Comparison of ENCODE assay signal across 15 cellular contexts in genomic region chr2:33859791-33860461, GRCh38.
A peak's percentile ranks its signal among the peaks of the same experiment; 100 is the strongest.
DNase-seq lines count a peak whose midpoint lies in the region; ATAC-seq and TF ChIP-seq lines count a peak whose summit lies in the region.
"Had no signal": no experiment of that assay in that cellular context is flagged by ENCODE, and none has a peak within 500 bp of the region (broad histone marks: within the 10 kb centered on the region; RNA-seq: fewer than 3 reads in every experiment).

No MANE protein-coding gene starts in this region.

- H3K27ac Mint-ChIP-seq in naive thymus-derived CD8-positive, alpha-beta T cell, result peak overlapping the region in 3 of 10 donors; percentile 27 to 60 (median 39)
- H3K27ac Mint-ChIP-seq: dendritic cell treated with granulocyte-macrophage colony-stimulating factor and Interleukin-4, amounts not matched to agents 40 ng/mL and 50 ng/mL, for 4 days; T-helper 1 cell treated with Interleukin-12 subunit alpha and Interleukin-12 subunit beta and Interleukin-4 antibody, amounts not matched to agents 30 μg/mL and 1 μg/mL, for 36 hours had no signal

- H3K36me3 ChIP-seq in DND-41 (ENCODE audit: insufficient read depth, low read length) (no peaks in the 10 kb centered on the region), uterus (no peaks in the 10 kb centered on the region)
- H3K36me3 ChIP-seq: prostate gland had no signal

- peak overlapping the region; percentile 40; the same call in 1 of the 2 replicates for H3K4me2 ChIP-seq in DND-41 (ENCODE audit: insufficient read depth, low read length)

- peaks cover 0 to 7% (median 3%) of the 10 kb centered on the region in 5 donors for H3K27me3 Mint-ChIP-seq in naive thymus-derived CD8-positive, alpha-beta T cell
- H3K27me3 Mint-ChIP-seq: dendritic cell treated with granulocyte-macrophage colony-stimulating factor and Interleukin-4, amounts not matched to agents 40 ng/mL and 50 ng/mL, for 4 days had no signal

- H3K4me3 ChIP-seq in DND-41 (ENCODE audit: low read depth in 1 of 2, low read length in 2 of 2) (peak overlapping the region in 1 of 2 experiments; percentile 31; a peak in 1 of 4 replicates), astrocyte of the spinal cord (ENCODE audit: low read depth, low read length) (no peak overlapping the region), uterus (no peak overlapping the region)
- H3K4me3 ChIP-seq: body of pancreas, prostate gland had no signal

- peak; percentile 12 for DNase-seq in DND-41
- DNase-seq in astrocyte of the spinal cord (ENCODE audit: low read depth, low spot score), result peak; percentile 2
- peak in 2 of 10 donors; percentile 1 to 12 for DNase-seq in naive thymus-derived CD8-positive, alpha-beta T cell
- DNase-seq in uterus, result no peak
- no peak for DNase-seq in kidney glomerular epithelial cell (lab: John Stamatoyannopoulos, UW)
- DNase-seq in epidermal melanocyte (ENCODE audit: insufficient read length, low spot score), result no peak
- DNase-seq: activated T-cell treated with anti-CD3 and anti-CD28 coated beads, Interleukin-2, amount 50 U/mL, for 4 hours; body of pancreas; DMS79; NCI-H2081 had no signal

- peaks cover 0 to 9% (median 0%) of the 10 kb centered on the region in 3 donors for H3K36me3 Mint-ChIP-seq in naive thymus-derived CD8-positive, alpha-beta T cell

- H3K4me1 Mint-ChIP-seq in naive thymus-derived CD8-positive, alpha-beta T cell, result peaks cover 0 to 21% (median 13%) of the 10 kb centered on the region in 4 donors

- POLR2A ChIA-PET in naive thymus-derived CD8-positive, alpha-beta T cell (lab: Charles Lee), result no interaction called here

- H3K27ac ChIP-seq in DND-41 (ENCODE audit: low read length), result peak overlapping the region; percentile 39; the same call in 1 of the 2 replicates
- H3K27ac ChIP-seq in uterus, result no peak overlapping the region
- H3K27ac ChIP-seq: body of pancreas, prostate gland had no signal

- no peak for TF ChIP-seq POLR2A in uterus (IDR thresholded peaks at IDR 0.05)

- H3K27me3 ChIP-seq in DND-41 (ENCODE audit: insufficient read depth, low read length, poor library complexity), result no peaks in the 10 kb centered on the region
- no peaks in the 10 kb centered on the region for H3K27me3 ChIP-seq in uterus
- H3K27me3 ChIP-seq: body of pancreas had no signal

- TF ChIP-seq CTCF in DND-41 (IDR thresholded peaks at IDR 0.05; ENCODE audit: borderline replicate concordance, extremely low read depth, low read length, poor library complexity, severe bottlenecking) (no peak), astrocyte of the spinal cord (IDR thresholded peaks at IDR 0.05; ENCODE audit: low read depth, low read length) (no peak), uterus (IDR thresholded peaks at IDR 0.05) (no peak)

- peaks cover 0 to 10% (median 0%) of the 10 kb centered on the region in 9 donors for H3K9me3 Mint-ChIP-seq in naive thymus-derived CD8-positive, alpha-beta T cell

- H3K4me3 Mint-ChIP-seq in naive thymus-derived CD8-positive, alpha-beta T cell, result peak overlapping the region; percentile 9 to 58 (median 43)
- H3K4me3 Mint-ChIP-seq: activated T-cell treated with anti-CD3 and anti-CD28 coated beads, Interleukin-2, amount 50 U/mL, for 4 hours; dendritic cell treated with granulocyte-macrophage colony-stimulating factor and Interleukin-4, amounts not matched to agents 40 ng/mL and 50 ng/mL, for 4 days; T-helper 1 cell treated with Interleukin-12 subunit alpha and Interleukin-12 subunit beta and Interleukin-4 antibody, amounts not matched to agents 30 μg/mL and 1 μg/mL, for 36 hours had no signal

- peak overlapping the region; percentile 68 for H2AFZ ChIP-seq in DND-41 (ENCODE audit: low read depth, low read length)

- H3K9ac ChIP-seq in DND-41 (ENCODE audit: low read depth, low read length), result no peak overlapping the region

- in situ Hi-C loops in astrocyte of the spinal cord (cut with HindIII; ENCODE audit: low sequenced_read_pairs), result no loop called here

- intact Hi-C loops in uterus (cut with DNase I; ENCODE audit: low total_unique reads), result no loop called here

- H3K9me3 ChIP-seq in DND-41 (ENCODE audit: insufficient read depth, low read length, severe bottlenecking) (no peaks in the 10 kb centered on the region), uterus (no peaks in the 10 kb centered on the region)
- H3K9me3 ChIP-seq: body of pancreas, prostate gland had no signal

- peaks cover 7% of the 10 kb centered on the region; the same call in 1 of the 2 replicates for H3K4me1 ChIP-seq in DND-41 (ENCODE audit: insufficient read depth, low read length)
- H3K4me1 ChIP-seq in uterus, result no peaks in the 10 kb centered on the region
- H3K4me1 ChIP-seq: body of pancreas, prostate gland had no signal

- ATAC-seq in DND-41 (ENCODE audit: insufficient read depth, low read depth) (peak; percentile 61; the same call in 2 of the 3 replicates), HG03097 (IDR thresholded peaks at IDR 0.05; ENCODE audit: low FRiP score, unreplicated experiment) (peak; percentile 46), GM21825 (IDR thresholded peaks at IDR 0.05; ENCODE audit: unreplicated experiment) (no peak)
- peak in 1 of 2 donors; percentile 43 for ATAC-seq in naive thymus-derived CD8-positive, alpha-beta T cell
- ATAC-seq: activated T-cell treated with anti-CD3 and anti-CD28 coated beads, Interleukin-2, amount 50 U/mL, for 4 hours; body of pancreas had no signal

- H3K79me2 ChIP-seq in DND-41 (ENCODE audit: insufficient read depth, low read length), result no peaks in the 10 kb centered on the region

- no peaks in the 10 kb centered on the region for H4K20me1 ChIP-seq in DND-41 (ENCODE audit: insufficient read depth, low read length)

Comparison
In these comparisons a context has a peak if more than half of its experiments do, and no peak if none do; other contexts are left out.
1. DNase-seq: peak in DND-41 (single experiment) and astrocyte of the spinal cord (single experiment); none in uterus (0 of 2), kidney glomerular epithelial cell (single experiment) and epidermal melanocyte (single experiment).